8 cellular contexts compared by ENCODE assay signal in the genomic region with DNA sequence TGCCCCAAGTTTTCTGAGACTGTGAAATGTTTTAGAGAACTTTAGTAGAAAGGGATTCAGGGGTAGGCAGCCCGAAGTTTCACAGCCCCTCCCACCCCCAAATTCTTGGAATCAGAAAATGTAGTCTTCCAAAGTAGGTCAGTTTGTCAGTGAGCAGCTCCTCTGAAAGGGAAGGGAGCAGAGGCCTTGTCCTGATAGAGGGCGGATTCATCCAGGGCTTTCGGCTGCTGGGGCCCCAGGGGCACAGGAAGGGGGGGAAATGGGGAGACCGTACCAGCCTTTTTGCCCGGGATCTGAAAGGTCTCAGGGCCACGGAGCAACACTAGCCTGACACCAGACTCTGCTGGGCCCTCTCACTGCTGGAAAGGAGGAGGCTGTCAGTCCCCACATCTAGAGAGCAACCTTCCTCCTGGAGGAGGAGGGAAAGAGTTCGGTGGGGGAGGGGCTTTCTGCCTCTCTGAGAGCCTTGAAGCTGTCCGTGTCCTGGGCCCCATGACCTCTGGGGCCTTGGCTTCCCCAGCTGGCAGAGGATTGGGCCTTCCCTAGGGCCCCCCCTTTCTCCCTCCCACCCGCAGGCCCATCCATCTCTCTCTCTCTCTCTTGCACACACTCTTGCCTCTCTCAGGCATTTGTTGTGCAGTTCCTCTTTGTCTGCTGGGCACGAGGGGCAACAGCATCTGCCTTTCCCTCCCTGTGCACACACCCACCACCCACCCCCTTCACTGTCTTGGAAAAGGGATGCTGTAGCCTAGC. TPM values are rescaled to one million over a fixed set of nuclear protein-coding genes. Genes with fewer than 3 reads are reported as not detected.
DNase-seq lines count a peak whose midpoint lies in the region; ATAC-seq and TF ChIP-seq lines count a peak whose summit lies in the region.

A gene (plus strand): TSS at position 607 of the 753 bp plus-strand sequence. CDS start 451 bp downstream, outside the sequence.

- H3K4me1 ChIP-seq in left ventricle myocardium inferior (peaks cover 11% of the 10 kb centered on the region), trophoblast cell (ENCODE audit: control insufficient read depth in 1 of 2, insufficient read depth in 2 of 2, low read length in 2 of 2) (peaks cover 12 to 19% of the 10 kb centered on the region in 2 experiments)

- peak within 1 kb of the TSS; percentile 13 for H2AFZ ChIP-seq in trophoblast cell (ENCODE audit: insufficient read depth, low read length, poor library complexity)

- H3K4me3 ChIP-seq in left ventricle myocardium inferior: peak within 1 kb of the TSS; percentile 47
- H3K4me3 ChIP-seq in trophoblast cell (ENCODE audit: low read depth, low read length): no peak within 1 kb of the TSS

- H3K27ac Mint-ChIP-seq in activated naive CD4-positive, alpha-beta T cell treated with anti-CD3 and anti-CD28 coated beads, Interleukin-2, amount 50 U/mL, for 72 hours: peak within 1 kb of the TSS; percentile 94 to 99

- no peak within 1 kb of the TSS for H3K9ac ChIP-seq in trophoblast cell (ENCODE audit: low read length)

- no peak for DNase-seq in T-helper 1 cell
- no peak for DNase-seq in activated naive CD4-positive, alpha-beta T cell treated with anti-CD3 and anti-CD28 coated beads, Interleukin-2, amount 50 U/mL, for 72 hours (ENCODE audit: low spot score in 2 of 2)
- no peak for DNase-seq in left ventricle myocardium inferior
- no peak for DNase-seq in trophoblast cell
- no peak for DNase-seq in T-helper 9 cell

- no peak within 1 kb of the TSS for H2AK5ac ChIP-seq in trophoblast cell (ENCODE audit: low read length)

- H3K4ac ChIP-seq in trophoblast cell (ENCODE audit: low read depth, low read length): no peak within 1 kb of the TSS

- H2BK12ac ChIP-seq in trophoblast cell (ENCODE audit: low read length): peak within 1 kb of the TSS; percentile 15

- H3K36me3 Mint-ChIP-seq in activated naive CD4-positive, alpha-beta T cell treated with anti-CD3 and anti-CD28 coated beads, Interleukin-2, amount 50 U/mL, for 72 hours: peaks cover 13 to 14% of the 10 kb centered on the region in 2 donors

- H4K91ac ChIP-seq in trophoblast cell (ENCODE audit: low read depth, low read length): peak within 1 kb of the TSS; percentile 71

- H3K4me2 ChIP-seq in trophoblast cell (ENCODE audit: low read length): peak within 1 kb of the TSS; percentile 49

- H3K79me2 ChIP-seq in trophoblast cell (ENCODE audit: control insufficient read depth, insufficient read depth, low read length, poor library complexity): no peaks in the 10 kb centered on the region

- H2BK5ac ChIP-seq in trophoblast cell (ENCODE audit: low read depth, low read length, poor library complexity): peak within 1 kb of the TSS; percentile 7

- H3K18ac ChIP-seq in trophoblast cell (ENCODE audit: low read length): peak within 1 kb of the TSS; percentile 1

- peak; percentile 37 to 39 for ATAC-seq in activated naive CD4-positive, alpha-beta T cell treated with anti-CD3 and anti-CD28 coated beads, Interleukin-2, amount 50 U/mL, for 72 hours
- no peak for ATAC-seq in HG02852 (IDR thresholded peaks at IDR 0.05; ENCODE audit: unreplicated experiment)
- no peak for ATAC-seq in HG03159 (IDR thresholded peaks at IDR 0.05; ENCODE audit: unreplicated experiment)

- WGBS in trophoblast cell (ENCODE audit: extremely low coverage, insufficient coverage, insufficient read length): no CpG with 5 or more reads among the region's 10 CpGs

- H3K9me3 ChIP-seq in left ventricle myocardium inferior (replicated peaks) (no peaks in the 10 kb centered on the region), trophoblast cell (ENCODE audit: insufficient read depth, low read depth, low read length) (peaks cover 1% of the 10 kb centered on the region)

- peak within 1 kb of the TSS; percentile 13 for H4K12ac ChIP-seq in trophoblast cell (ENCODE audit: low read depth, low read length)

- H3K79me1 ChIP-seq in trophoblast cell (ENCODE audit: low read length): peaks cover 11% of the 10 kb centered on the region

- peak within 1 kb of the TSS; percentile 52 for H2BK120ac ChIP-seq in trophoblast cell (ENCODE audit: insufficient read depth, low read length, poor library complexity)

- intact Hi-C loops in T-helper 1 cell treated with Interleukin-12 subunit alpha and Interleukin-12 subunit beta and Interleukin-4 antibody, amounts not matched to agents 30 ng/mL and 1 ng/mL, for 36 hours (cut with micrococcal nuclease): loop anchor here (1.0 to 5.0 kb wide), 3 partner anchors 13 to 193 kb away; a partner anchor contains a TSS
- intact Hi-C loops in left ventricle myocardium inferior (cut with micrococcal nuclease): no loop called here

- peaks cover 20% of the 10 kb centered on the region for H3K36me3 ChIP-seq in left ventricle myocardium inferior
- H3K36me3 ChIP-seq in trophoblast cell (ENCODE audit: control insufficient read depth in 1 of 2, insufficient read depth in 2 of 2, low read length in 2 of 2): peaks cover 2% of the 10 kb centered on the region in 2 experiments

- peak within 1 kb of the TSS; percentile 85 for H4K8ac ChIP-seq in trophoblast cell (ENCODE audit: low read depth, low read length)

- no peak within 1 kb of the TSS for H3K23ac ChIP-seq in trophoblast cell (ENCODE audit: low read length)

- H3K27me3 ChIP-seq in left ventricle myocardium inferior (ENCODE audit: low read depth) (no peaks in the 10 kb centered on the region), trophoblast cell (ENCODE audit: insufficient read depth, low read length) (no peaks in the 10 kb centered on the region)

- no peaks in the 10 kb centered on the region for H3K9me3 Mint-ChIP-seq in activated naive CD4-positive, alpha-beta T cell treated with anti-CD3 and anti-CD28 coated beads, Interleukin-2, amount 50 U/mL, for 72 hours

- peak within 1 kb of the TSS; percentile 10 for H3K14ac ChIP-seq in trophoblast cell (ENCODE audit: low read length)

- H3K27ac ChIP-seq in left ventricle myocardium inferior (replicated peaks) (peak within 1 kb of the TSS; percentile 64), trophoblast cell (ENCODE audit: low read depth, low read length) (peak within 1 kb of the TSS; percentile 2)

- no peak for TF ChIP-seq CTCF in left ventricle myocardium inferior (IDR thresholded peaks at IDR 0.05; ENCODE audit: borderline replicate concordance)

RNA-seq across cellular contexts. Expression of the gene that starts here (rescaled TPM):
- total RNA-seq in T-helper 1 cell treated with Interleukin-12 subunit alpha and Interleukin-12 subunit beta and Interleukin-4 antibody, amounts not matched to agents 30 ng/mL and 1 ng/mL, for 36 hours: 33.2 and 37.8 TPM in 2 replicates
- 10 to 100 TPM; 17.0 to 19.5 TPM for total RNA-seq in activated naive CD4-positive, alpha-beta T cell treated with anti-CD3 and anti-CD28 coated beads, Interleukin-2, amount 50 U/mL, for 72 hours
- total RNA-seq in left ventricle myocardium inferior: 8.4 TPM
- 5.2 and 5.4 TPM in 2 replicates for polyA plus RNA-seq in trophoblast cell (2013)

Comparison
In these comparisons a context has a peak if more than half of its experiments do, and no peak if none do; other contexts are left out.
1. ATAC-seq: peak in activated naive CD4-positive, alpha-beta T cell treated with anti-CD3 and anti-CD28 coated beads, Interleukin-2, amount 50 U/mL, for 72 hours (2 of 2); none in HG02852 (single experiment) and HG03159 (single experiment).